16 cellular contexts compared by ENCODE assay signal in genomic region chr20:7935027-7935551, GRCh38. TPM values are rescaled to one million over a fixed set of nuclear protein-coding genes. Genes with fewer than 3 reads are reported as not detected.
A peak's percentile ranks its signal among the peaks of the same experiment; 100 is the strongest.
DNase-seq lines count a peak whose midpoint lies in the region; ATAC-seq, FAIRE-seq and TF ChIP-seq lines count a peak whose summit lies in the region.
"Had no signal": no experiment of that assay in that cellular context is flagged by ENCODE, and none has a peak within 500 bp of the region (broad histone marks: within the 10 kb centered on the region; RNA-seq: fewer than 3 reads in every experiment).

No MANE protein-coding gene starts in this region.

- TF ChIP-seq RAD21 in GM12878 (IDR thresholded peaks at IDR 0.05; ENCODE audit: insufficient read depth, low read depth, low read length): no peak

- H3K79me2 ChIP-seq in GM12878 (ENCODE audit: control insufficient read depth, insufficient read depth, low read length): no peaks in the 10 kb centered on the region

- TF ChIP-seq EP300 in GM12878 (IDR thresholded peaks at IDR 0.05; ENCODE audit: borderline replicate concordance in 1 of 2, control insufficient read depth in 1 of 2, low read depth in 2 of 2, low read length in 2 of 2): 0 out of 4 replicates have a peak, but pooled peaks have one; percentile 13 to 37

- ATAC-seq in GM18858 (IDR thresholded peaks at IDR 0.05; ENCODE audit: unreplicated experiment): peak; percentile 87
- peak; percentile 63 for ATAC-seq in GM21390 (IDR thresholded peaks at IDR 0.05; ENCODE audit: unreplicated experiment)
- peak; percentile 73 for ATAC-seq in HG03432 (IDR thresholded peaks at IDR 0.05; ENCODE audit: unreplicated experiment)
- ATAC-seq in GM12878: peak; percentile 85
- no peak for ATAC-seq in WTC11
- ATAC-seq: PC-3 had no signal

- H3K4me3 ChIP-seq in GM12878 (no peak overlapping the region), foreskin fibroblast (ENCODE audit: low read depth in 1 of 2, low read length in 2 of 2) (no peak overlapping the region)

- no peaks in the 10 kb centered on the region for H4K20me1 ChIP-seq in GM12878 (ENCODE audit: control insufficient read depth, insufficient read depth)

- no peak overlapping the region for H3K9ac ChIP-seq in GM12878 (ENCODE audit: control insufficient read depth, insufficient read depth, low read length)

- RAD21 ChIA-PET in GM12878 (lab: Charles Lee; ENCODE audit: unreplicated experiment): interaction anchor here (6.2 kb wide), 1 partner anchor 787 kb away, joined by 66 read pairs; no protein-coding TSS in a partner anchor

- no peaks in the 10 kb centered on the region for H3K36me3 Mint-ChIP-seq in WTC11
- H3K36me3 Mint-ChIP-seq: CD4-positive, alpha-beta memory T cell; type B pancreatic cell had no signal

- no peak overlapping the region for H3K4me3 Mint-ChIP-seq in WTC11
- H3K4me3 Mint-ChIP-seq: CD4-positive, alpha-beta memory T cell had no signal

- no peak overlapping the region for H3K27ac ChIP-seq in GM12878 (ENCODE audit: control insufficient read depth, insufficient read depth)

- TF ChIP-seq POLR2A in GM12878 (IDR thresholded peaks at IDR 0.05; ENCODE audit: low read depth, low read length): no peak

- 48% methylated on average over 4 of the region's 4 CpGs for WGBS in GM12878 (ENCODE audit: insufficient coverage, insufficient replicate concordance, low lambda C conversion rate, missing lambda C conversion rate)

- no peaks in the 10 kb centered on the region for H3K27me3 ChIP-seq in GM12878 (replicated peaks in 1 of 2; ENCODE audit: control insufficient read depth in 2 of 2, insufficient read depth in 2 of 2, low read length in 1 of 2)

- POLR2A ChIA-PET in GM12878 (lab: Charles Lee): no interaction called here
- POLR2A ChIA-PET in WTC11 (lab: Charles Lee): no interaction called here

- in situ Hi-C loops in GM12878 (cut with MboI): loop anchor here (10.0 kb wide), 1 partner anchor 780 kb away; no protein-coding TSS in a partner anchor

- H3K9me3 ChIP-seq in GM12878 (replicated peaks; ENCODE audit: control insufficient read depth, insufficient read depth, low read length): no peaks in the 10 kb centered on the region

- CTCF ChIA-PET in GM12878 (lab: Yijun Ruan, JAX): interaction anchor here (1.3 to 6.1 kb wide), 10 partner anchors 8 to 801 kb away, joined by 3 to 138 read pairs (median 7); no protein-coding TSS in a partner anchor
- CTCF ChIA-PET in WTC11 (lab: Charles Lee): interaction anchor here (1.7 to 3.4 kb wide), 2 partner anchors 49 to 54 kb away, joined by 5 to 25 read pairs; no protein-coding TSS in a partner anchor

- no peaks in the 10 kb centered on the region for H3K9me3 Mint-ChIP-seq in WTC11
- H3K9me3 Mint-ChIP-seq: CD4-positive, alpha-beta memory T cell; type B pancreatic cell had no signal

- no TSS peak for BruUV-seq in GM12878 (replicated peaks; lab: Mats Ljungman, UMichigan)

- intact Hi-C loops in GM12878 (cut with micrococcal nuclease; ENCODE audit: unreplicated experiment): loop anchor here (5.0 to 10.0 kb wide), 2 partner anchors 107 to 450 kb away; no protein-coding TSS in a partner anchor

- TF ChIP-seq CTCF in GM12878 (IDR thresholded peaks at IDR 0.05 in 2 of 3, conservative IDR thresholded peaks at IDR 0.05 in 1 of 3; ENCODE audit: control insufficient read depth in 2 of 3, extremely low read depth in 1 of 3, insufficient read depth in 1 of 3, low read depth in 3 of 3, low read length in 3 of 3) (no peak), WTC11 (IDR thresholded peaks at IDR 0.05) (no peak), foreskin fibroblast (IDR thresholded peaks at IDR 0.05; ENCODE audit: low read depth, low read length) (no peak)

- H3K36me3 ChIP-seq in GM12878 (ENCODE audit: control insufficient read depth in 2 of 2, insufficient read depth in 2 of 2, low read length in 1 of 2): no peaks in the 10 kb centered on the region

- peak; percentile 3 for DNase-seq in GM12878 (ENCODE audit: low read depth, low spot score)
- no peak for DNase-seq in WTC11 (ENCODE audit: low spot score)
- no peak for DNase-seq in SIG-M5 treated with dmso at 0.1 percent for 504 hours (lab: John Stamatoyannopoulos, UW; ENCODE audit: unreplicated experiment)
- DNase-seq in foreskin fibroblast: no peak
- DNase-seq in DMS53 treated with DMSO at 0.1 percent for 48 hours (lab: John Stamatoyannopoulos, UW; ENCODE audit: unreplicated experiment): no peak
- DNase-seq: anterior cingulate cortex; CD4-positive, alpha-beta memory T cell; NCI-H2171; PC-3; T-helper 1 cell had no signal

- H3K4me1 Mint-ChIP-seq in WTC11: peaks cover 4% of the 10 kb centered on the region; the same call in 1 of the 2 replicates

- no peak overlapping the region for H3K27ac Mint-ChIP-seq in WTC11
- H3K27ac Mint-ChIP-seq: CD4-positive, alpha-beta memory T cell; type B pancreatic cell had no signal

- H3K4me1 ChIP-seq in GM12878 (ENCODE audit: control insufficient read depth, insufficient read depth, low read length): no peaks in the 10 kb centered on the region; the same call in 1 of the 2 replicates

- FAIRE-seq in GM12878 (lab: Jason Lieb, UNC): no peak

- H3K27me3 Mint-ChIP-seq in WTC11 (ENCODE audit: low read depth): no peaks in the 10 kb centered on the region

- SMC1A ChIA-PET in GM12878 (lab: Charles Lee; ENCODE audit: uncharacterized antibody, unreplicated experiment): interaction anchor here (0.9 to 4.1 kb wide), 5 partner anchors 55 to 787 kb away, joined by 3 to 44 read pairs (median 7); no protein-coding TSS in a partner anchor

- H2AFZ ChIP-seq in GM12878 (ENCODE audit: control insufficient read depth, low read depth, low read length): no peak overlapping the region; the same call in 1 of the 2 replicates

- H3K4me2 ChIP-seq in GM12878 (ENCODE audit: control insufficient read depth, insufficient read depth): 0 out of 2 replicates have a peak overlapping the region, but pooled peaks have one; percentile 1

TF ChIP-seq in GM12878, 131 proteins besides CTCF, POLR2A, EP300 and RAD21 (continues in another document):
- no peak for TF ChIP-seq NR2C2 (IDR thresholded peaks at IDR 0.05; ENCODE audit: borderline replicate concordance, control insufficient read depth, insufficient read length, low read depth)
- peak; percentile 61; the same call in 1 of the 2 replicates for TF ChIP-seq BMI1 (IDR thresholded peaks at IDR 0.05; ENCODE audit: borderline replicate concordance)
- peak; percentile 92 for TF ChIP-seq SPI1 (IDR thresholded peaks at IDR 0.05; ENCODE audit: borderline replicate concordance, insufficient read depth, low read depth, low read length)
- TF ChIP-seq MEF2B (IDR thresholded peaks at IDR 0.05; ENCODE audit: partially characterized antibody, poor library complexity, severe bottlenecking): peak; percentile 39
- no peak for TF ChIP-seq SMC3 (IDR thresholded peaks at IDR 0.05; ENCODE audit: borderline replicate concordance, low read length)
- TF ChIP-seq MYB (IDR thresholded peaks at IDR 0.05; ENCODE audit: borderline replicate concordance, low read depth, low read length): no peak
- TF ChIP-seq MTA3 (IDR thresholded peaks at IDR 0.05; ENCODE audit: borderline replicate concordance, low read length): no peak
- TF ChIP-seq POLR2AphosphoS5 (IDR thresholded peaks at IDR 0.05; ENCODE audit: low read length): no peak
- no peak for TF ChIP-seq WRNIP1 (IDR thresholded peaks at IDR 0.05; ENCODE audit: borderline replicate concordance, low read depth, low read length)
- TF ChIP-seq TCF3 (IDR thresholded peaks at IDR 0.05; ENCODE audit: borderline replicate concordance, insufficient read depth, low read depth, low read length): no peak

TF ChIP-seq in WTC11, 78 proteins besides CTCF, POLR2A, EP300 and RAD21 (continues in another document):
- TF ChIP-seq ZNF671 (CRISPR knock-in tag; IDR thresholded peaks at IDR 0.05) (no peak), HMGXB4 (CRISPR knock-in tag; IDR thresholded peaks at IDR 0.05) (no peak), MAX (CRISPR knock-in tag; IDR thresholded peaks at IDR 0.05) (no peak), ZMAT4 (CRISPR knock-in tag; IDR thresholded peaks at IDR 0.05) (no peak)

RNA-seq across cellular contexts. Expression of gene HAO1, which starts 5.2 kb away (rescaled TPM):
- total RNA-seq in GM12878 (2013; cell fraction: nucleolus; rRNA removed): not detected in 2 replicates
- total RNA-seq in GM12878 (2014; rRNA removed) (not detected in 2 replicates), GM12878 (2014; rRNA removed; fragmentation: Illumina TruSeq; extraction: Trizol) (not detected in 2 replicates), GM12878 (2021) (not detected in 2 replicates), WTC11 (2021) (0.09 TPM in 1 of 3 replicates, not detected in the others)
- polyA plus RNA-seq in GM12878 (2011; ENCODE audit: low read depth): not detected
- polyA plus RNA-seq in GM12878 (2011; rRNA removed) (not detected in 2 replicates), GM12878 (2014; fragmentation: Illumina TruSeq; extraction: Trizol) (0.03 TPM in 1 of 2 replicates, not detected in the other), GM12878 (2014; fragmentation: Nextera tagmentation; extraction: Ambion mirVana) (under 1 TPM; 0.05 to 0.29 TPM), GM12878 (2014; rRNA removed) (not detected in 2 replicates), GM12878 (2016; fragmentation: Nextera tagmentation; extraction: Ambion mirVana) (not detected)
- polyA plus RNA-seq in GM12878 (2011; cell fraction: cytosol; rRNA removed): not detected in 2 replicates
- not detected in 2 replicates for polyA plus RNA-seq in GM12878 (2011; cell fraction: nucleus; rRNA removed)
- polyA plus RNA-seq in GM12878 (2012): not detected in 2 replicates
- not detected in 2 replicates for polyA minus RNA-seq in GM12878 (2011; rRNA and poly(A)+ RNA removed)
- not detected in 2 replicates for polyA minus RNA-seq in GM12878 (2011; cell fraction: cytosol; rRNA and poly(A)+ RNA removed)
- polyA minus RNA-seq in GM12878 (2011; cell fraction: nucleus; rRNA and poly(A)+ RNA removed): not detected in 2 replicates
- total RNA-seq: CD4-positive, alpha-beta memory T cell; dermis microvascular lymphatic vessel endothelial cell; osteoblast had no signal
- polyA plus RNA-seq: CD4-positive, alpha-beta memory T cell had no signal
